8 cellular contexts compared by ENCODE assay signal in the genomic region with DNA sequence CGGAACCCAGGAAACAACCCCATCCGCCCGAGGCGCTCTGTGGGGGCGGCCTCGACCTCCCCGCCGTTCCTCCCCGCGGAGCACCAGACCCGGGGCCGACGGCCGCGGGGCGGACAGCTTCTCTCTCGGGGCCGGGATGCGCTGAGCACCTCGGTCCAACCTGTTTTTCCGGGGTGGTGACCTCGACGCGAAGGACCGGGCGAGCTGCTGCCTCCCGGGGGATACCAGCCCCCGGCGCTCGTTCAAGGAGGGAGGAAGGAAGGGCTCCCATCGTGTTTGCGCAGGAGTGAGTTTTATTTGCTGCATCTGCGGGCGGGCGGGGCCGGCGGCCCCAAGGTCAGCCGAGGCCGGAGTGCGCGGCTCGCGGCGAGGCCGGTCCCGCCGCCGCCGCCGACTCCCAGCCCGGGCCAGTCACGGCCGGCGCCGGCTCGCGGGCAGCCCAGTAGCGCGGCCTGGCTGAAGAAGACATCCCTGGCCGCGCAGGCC. TPM values are rescaled to one million over a fixed set of nuclear protein-coding genes. Genes with fewer than 3 reads are reported as not detected.
DNase-seq lines count a peak whose midpoint lies in the region; ATAC-seq and TF ChIP-seq lines count a peak whose summit lies in the region.

No MANE protein-coding gene starts in this region.

- H2AK5ac ChIP-seq in H9 (ENCODE audit: insufficient read length, low read length), result no peak overlapping the region

- no peaks in the 10 kb centered on the region for H3K27me3 Mint-ChIP-seq in H9 (ENCODE audit: low read depth)
- no peaks in the 10 kb centered on the region for H3K27me3 Mint-ChIP-seq in activated T-cell treated with anti-CD3 and anti-CD28 coated beads, Interleukin-2, amount 50 U/mL, for 4 hours (ENCODE audit: low read depth)

- H3K4me3 Mint-ChIP-seq in H9, result peak overlapping the region; percentile 91 to 93
- H3K4me3 Mint-ChIP-seq in activated T-cell treated with anti-CD3 and anti-CD28 coated beads, Interleukin-2, amount 50 U/mL, for 4 hours, result peak overlapping the region; percentile 91

- peak overlapping the region; percentile 65 for H3K18ac ChIP-seq in H9 (ENCODE audit: insufficient read length, low read depth, low read length)

- no peaks in the 10 kb centered on the region for H4K20me1 ChIP-seq in H9 (ENCODE audit: control insufficient read depth, insufficient read depth, insufficient read length)

- H3K27me3 ChIP-seq in H9 (ENCODE audit: insufficient read depth, low read length) (no peaks in the 10 kb centered on the region), neutrophil (no peaks in the 10 kb centered on the region), aorta (ENCODE audit: control insufficient read depth in 1 of 2, insufficient read depth in 2 of 2, low read length in 1 of 2) (no peaks in the 10 kb centered on the region)

- H3K14ac ChIP-seq in H9 (ENCODE audit: insufficient read depth, low read length), result peak overlapping the region; percentile 74

- H3K27ac ChIP-seq in H9 (ENCODE audit: insufficient read length, low read depth, low read length), result no peak overlapping the region
- H3K27ac ChIP-seq in neutrophil, result peak overlapping the region; percentile 94
- H3K27ac ChIP-seq in aorta (ENCODE audit: low read depth in 1 of 2, low read length in 2 of 2), result peak overlapping the region; percentile 31 to 99

- peaks cover 15% of the 10 kb centered on the region; the same call in 1 of the 2 replicates for H3K79me2 ChIP-seq in H9 (ENCODE audit: insufficient read depth, low read length)

- no peaks in the 10 kb centered on the region for H3K79me1 ChIP-seq in H9 (ENCODE audit: insufficient read depth, low read depth, low read length, poor library complexity, severe bottlenecking)

- DNase-seq in GM10266 (ENCODE audit: extremely low spot score) (peak; percentile 70), H9 (peak; percentile 39), M059J (ENCODE audit: low read depth) (peak; percentile 40), fibroblast of the aortic adventitia (ENCODE audit: low read depth) (no peak), aorta (peak; percentile 55 to 81), NCI-H2081 treated with DMSO at 0.1 percent for 48 hours (lab: John Stamatoyannopoulos, UW) (no peak)
- peak; percentile 26 for DNase-seq in activated T-cell treated with anti-CD3 and anti-CD28 coated beads, Interleukin-2, amount 50 U/mL, for 4 hours

- H3K9me3 Mint-ChIP-seq in H9, result no peaks in the 10 kb centered on the region; a peak in 1 of 5 replicates
- H3K9me3 Mint-ChIP-seq in activated T-cell treated with anti-CD3 and anti-CD28 coated beads, Interleukin-2, amount 50 U/mL, for 4 hours, result no peaks in the 10 kb centered on the region

- no peak overlapping the region for H4K91ac ChIP-seq in H9 (ENCODE audit: insufficient read length, low read depth, low read length)

- no peak overlapping the region for H2BK5ac ChIP-seq in H9 (ENCODE audit: insufficient read length, low read length)

- no peak overlapping the region for H3K56ac ChIP-seq in H9 (ENCODE audit: insufficient read length, low read depth, low read length)

- peak; percentile 54 to 55 for ATAC-seq in activated T-cell treated with anti-CD3 and anti-CD28 coated beads, Interleukin-2, amount 50 U/mL, for 4 hours
- peak; percentile 68 for ATAC-seq in aorta (ENCODE audit: low FRiP score)

- H3K27ac Mint-ChIP-seq in H9, result peak overlapping the region; percentile 97 to 98 (median 98); a peak in 6 of 7 replicates

- H3K4me1 Mint-ChIP-seq in H9, result peaks cover 38 to 43% of the 10 kb centered on the region in 2 experiments
- peaks cover 62% of the 10 kb centered on the region for H3K4me1 Mint-ChIP-seq in activated T-cell treated with anti-CD3 and anti-CD28 coated beads, Interleukin-2, amount 50 U/mL, for 4 hours (ENCODE audit: low read depth)

- no peak overlapping the region for H4K8ac ChIP-seq in H9 (replicated peaks; ENCODE audit: insufficient read length, low read depth, low read length)

- intact Hi-C loops in aorta (cut with DNase I), result loop anchor here (2.0 to 10.0 kb wide), 4 partner anchors 62 to 1642 kb away; a partner anchor contains a TSS

- H3K9me3 ChIP-seq in H9 (ENCODE audit: control insufficient read depth, low read depth, low read length) (no peaks in the 10 kb centered on the region), neutrophil (no peaks in the 10 kb centered on the region), aorta (ENCODE audit: control insufficient read depth, low read length) (no peaks in the 10 kb centered on the region)

- H3K4ac ChIP-seq in H9 (ENCODE audit: low read depth, low read length), result no peak overlapping the region

- TF ChIP-seq CTCF in GM10266 (IDR thresholded peaks at IDR 0.05; ENCODE audit: control insufficient read depth, insufficient read depth, low read depth, missing control alignments) (no peak), H9 (conservative IDR thresholded peaks at IDR 0.05) (no peak), fibroblast of the aortic adventitia (IDR thresholded peaks at IDR 0.05; ENCODE audit: insufficient read depth, low read length) (no peak), neutrophil (IDR thresholded peaks at IDR 0.05) (no peak)

- H3K4me1 ChIP-seq in H9 (ENCODE audit: insufficient read depth, low read length) (peaks cover 2% of the 10 kb centered on the region), neutrophil (ENCODE audit: control insufficient read depth in 1 of 2, insufficient read depth in 1 of 2, low read depth in 1 of 2, low read length in 1 of 2) (peaks cover 21 to 23% of the 10 kb centered on the region in 2 experiments), aorta (ENCODE audit: control insufficient read depth in 1 of 2, insufficient read depth in 2 of 2, low read length in 2 of 2) (peaks cover 3 to 4% of the 10 kb centered on the region in 2 donors)

- no peak overlapping the region for H3T11ph ChIP-seq in H9 (ENCODE audit: low read length)

- no peak overlapping the region for H2AFZ ChIP-seq in H9 (ENCODE audit: low read length)

- peak overlapping the region; percentile 73 for H3K4me3 ChIP-seq in fibroblast of the aortic adventitia (ENCODE audit: low read depth, low read length)
- peak overlapping the region; percentile 74 to 80 for H3K4me3 ChIP-seq in neutrophil (ENCODE audit: low read depth in 1 of 2, low read length in 1 of 2)
- H3K4me3 ChIP-seq in aorta (ENCODE audit: low read length in 2 of 2), result peak overlapping the region; percentile 86 to 98

- no peak overlapping the region for H2BK12ac ChIP-seq in H9 (ENCODE audit: insufficient read length, low read depth, low read length)

- no peak overlapping the region for H4K5ac ChIP-seq in H9 (ENCODE audit: insufficient read length, low read depth, low read length)

- peak overlapping the region; percentile 86 for H3K9ac ChIP-seq in H9 (ENCODE audit: extremely low read depth, insufficient read length, low read length)

- no peak overlapping the region for H2BK20ac ChIP-seq in H9 (ENCODE audit: low read depth, low read length, poor library complexity, severe bottlenecking)

- H2BK120ac ChIP-seq in H9 (ENCODE audit: low read depth, low read length, poor library complexity, severe bottlenecking), result no peak overlapping the region

- H3K36me3 ChIP-seq in neutrophil, result peaks cover 21% of the 10 kb centered on the region
- H3K36me3 ChIP-seq in aorta (ENCODE audit: control insufficient read depth in 1 of 2, insufficient read depth in 2 of 2, low read length in 1 of 2), result peaks cover 0 to 3% of the 10 kb centered on the region in 2 donors

- H2BK15ac ChIP-seq in H9 (ENCODE audit: low read depth, low read length), result no peak overlapping the region

- H3K36me3 Mint-ChIP-seq in H9 (ENCODE audit: insufficient read depth in 1 of 3, low read depth in 3 of 3), result peaks cover 29 to 42% (median 37%) of the 10 kb centered on the region in 3 experiments
- H3K36me3 Mint-ChIP-seq in activated T-cell treated with anti-CD3 and anti-CD28 coated beads, Interleukin-2, amount 50 U/mL, for 4 hours (ENCODE audit: insufficient read depth), result peaks cover 21% of the 10 kb centered on the region

- peaks cover 8% of the 10 kb centered on the region for H3K23me2 ChIP-seq in H9 (ENCODE audit: insufficient read length, low read depth, low read length, poor library complexity, severe bottlenecking)

- no peak overlapping the region for H3K23ac ChIP-seq in H9 (ENCODE audit: insufficient read length, low read depth, low read length)

- H3K4me2 ChIP-seq in H9 (ENCODE audit: insufficient read depth, insufficient read length, low read length), result peak overlapping the region; percentile 97

- no CpG with 5 or more reads among the region's 61 CpGs for WGBS in H9 (ENCODE audit: extremely low coverage, insufficient read length, low lambda C conversion rate)
- 0 to 1% methylated on average over 42 to 61 of the region's 61 CpGs for WGBS in aorta, 2 donors

RNA-seq across cellular contexts. Expression of a gene that starts 0.5 kb away (rescaled TPM):
- 102 and 107 TPM in 2 replicates for total RNA-seq in H9 (2021)
- 70.3 and 93.1 TPM in 2 replicates for total RNA-seq in M059J (2014; rRNA removed; shearing (Covaris generic))
- 100 to 1,000 TPM in 2 of 3 donors, 10 to 100 TPM in 1; 90.0 to 105 (median 102) TPM for total RNA-seq in activated T-cell treated with anti-CD3 and anti-CD28 coated beads, Interleukin-2, amount 50 U/mL, for 4 hours
- total RNA-seq in fibroblast of the aortic adventitia (ENCODE audit: low replicate concordance), result 66.9 and 117 TPM in 2 replicates
- total RNA-seq in aorta, result 10 to 100 TPM; 45.4 to 45.5 TPM
- polyA plus RNA-seq in aorta, result 10 to 100 TPM; 30.2 to 36.8 TPM

Comparison
In these comparisons a context has a peak if more than half of its experiments do, and no peak if none do; other contexts are left out.
1. DNase-seq: peak in GM10266 (single experiment), H9 (single experiment), M059J (single experiment), activated T-cell treated with anti-CD3 and anti-CD28 coated beads, Interleukin-2, amount 50 U/mL, for 4 hours (single experiment) and aorta (2 of 2); none in fibroblast of the aortic adventitia (single experiment) and NCI-H2081 treated with DMSO at 0.1 percent for 48 hours (single experiment).
2. Peak in every context shown above with its lines, with median percentiles within 50 percentile points of each other: H3K4me3 ChIP-seq.